Comparison of ENCODE assay signal across 2 cellular contexts in genomic region chr4:122912810-122913575, GRCh38.
TF ChIP-seq lines count a peak whose summit lies in the region.

No MANE protein-coding gene starts in this region.

TF ChIP-seq in A549, 52 proteins besides CTCF, POLR2A, EP300 and RAD21:
- TF ChIP-seq HMGXB4 (CRISPR knock-in tag; IDR thresholded peaks at IDR 0.05; ENCODE audit: borderline replicate concordance) = no peak

TF ChIP-seq in HCT116, 20 proteins besides CTCF, POLR2A, EP300 and RAD21 (continued from another document):
- TF ChIP-seq ATF3 (IDR thresholded peaks at IDR 0.05) (no peak), MAX (IDR thresholded peaks at IDR 0.05) (no peak), SP1 (IDR thresholded peaks at IDR 0.05; ENCODE audit: low read depth) (no peak), CBX3 (IDR thresholded peaks at IDR 0.05; ENCODE audit: low read depth) (no peak), SIN3A (IDR thresholded peaks at IDR 0.05; ENCODE audit: low read depth) (no peak), EZH2phosphoT487 (IDR thresholded peaks at IDR 0.05; ENCODE audit: borderline replicate concordance) (no peak), JUND (IDR thresholded peaks at IDR 0.05) (no peak), EZH2 (IDR thresholded peaks at IDR 0.05) (no peak), SRF (IDR thresholded peaks at IDR 0.05; ENCODE audit: low read depth) (no peak)
